Comparison of ENCODE assay signal across 24 cellular contexts in genomic region chr4:85368240-85368639, GRCh38.
"Had no signal": no experiment of that assay in that cellular context is flagged by ENCODE, and none has a peak within 500 bp of the region (broad histone marks: within the 10 kb centered on the region; RNA-seq: fewer than 3 reads in every experiment).

No MANE protein-coding gene starts in this region.

- H3K27ac ChIP-seq: adrenal gland, ascending aorta, brain microvascular endothelial cell, right lobe of liver, skin epidermis, transverse colon, VCaP had no signal

- DNase-seq: activated CD4-positive, alpha-beta T cell treated with anti-CD3 and anti-CD28 coated beads, Interleukin-2, amount 50 U/mL, for 1 hour; activated CD4-positive, CD25-positive, alpha-beta regulatory T cell treated with anti-CD3 and anti-CD28 coated beads, Interleukin-2, amount 50 U/mL, for 72 hours; activated CD8-positive, alpha-beta T cell treated with anti-CD3 and anti-CD28 coated beads, Interleukin-2, amount 10 ng/mL, durations not matched to agents 7 days and 5 days; activated naive CD4-positive, alpha-beta T cell; adrenal gland; brain microvascular endothelial cell; dermis blood vessel endothelial cell; effector CD8-positive, alpha-beta T cell; erythroblast; foreskin fibroblast; left ventricle myocardium superior; occipital lobe; right lobe of liver; stimulated activated CD4-positive, alpha-beta T cell treated with anti-CD3 and anti-CD28 coated beads, Interleukin-2, amount 100 ng/mL, for 24 hours; stimulated activated naive B cell treated with anti-CD40 and anti-IgM and Interleukin-4, amounts not matched to agents 10 μg/mL and 1 μg/mL and 100 μg/mL, for 72 hours; transverse colon had no signal

- H3K27ac Mint-ChIP-seq: activated CD8-positive, alpha-beta T cell treated with anti-CD3 and anti-CD28 coated beads, Interleukin-2, amount 10 ng/mL, durations not matched to agents 7 days and 5 days; activated naive CD8-positive, alpha-beta T cell; activated T-helper 2 cell treated with anti-CD3 and anti-CD28 coated beads, Interferon-gamma antibody, Interleukin-2, Interleukin-4, amounts not matched to agents 10 μg/mL and 5 μg/mL and 100 μg/mL, durations not matched to agents 14 hours and 24 hours and 36 hours; nephron; stimulated activated naive B cell treated with anti-CD40 and anti-IgM and Interleukin-4, amounts not matched to agents 10 μg/mL and 1 μg/mL and 100 μg/mL, for 72 hours; T-helper 2 cell treated with Interferon-gamma antibody and Interleukin-4, amounts not matched to agents 5 μg/mL and 100 μg/mL, for 36 hours had no signal

- H3K27me3 ChIP-seq: adrenal gland, ascending aorta, brain microvascular endothelial cell, right lobe of liver, transverse colon had no signal

- ATAC-seq: activated CD8-positive, alpha-beta T cell treated with anti-CD3 and anti-CD28 coated beads, Interleukin-2, amount 10 ng/mL, durations not matched to agents 7 days and 5 days; left ventricle myocardium superior; right lobe of liver had no signal

- H3K27me3 Mint-ChIP-seq: activated naive CD8-positive, alpha-beta T cell; stimulated activated naive B cell treated with anti-CD40 and anti-IgM and Interleukin-4, amounts not matched to agents 10 μg/mL and 1 μg/mL and 100 μg/mL, for 72 hours had no signal

- H3K4me1 ChIP-seq: adrenal gland, ascending aorta, right lobe of liver, transverse colon had no signal

- H3K36me3 Mint-ChIP-seq: activated naive CD8-positive, alpha-beta T cell had no signal

- H3K4me3 ChIP-seq: adrenal gland, ascending aorta, right lobe of liver, skin epidermis, transverse colon had no signal

- H3K4me3 Mint-ChIP-seq: activated CD8-positive, alpha-beta T cell treated with anti-CD3 and anti-CD28 coated beads, Interleukin-2, amount 10 ng/mL, durations not matched to agents 7 days and 5 days; activated naive CD8-positive, alpha-beta T cell; nephron; stimulated activated naive B cell treated with anti-CD40 and anti-IgM and Interleukin-4, amounts not matched to agents 10 μg/mL and 1 μg/mL and 100 μg/mL, for 72 hours; T-helper 2 cell treated with Interferon-gamma antibody and Interleukin-4, amounts not matched to agents 5 μg/mL and 100 μg/mL, for 36 hours had no signal

- H3K36me3 ChIP-seq: adrenal gland, ascending aorta, brain microvascular endothelial cell, right lobe of liver, transverse colon had no signal

- H3K9me3 Mint-ChIP-seq: activated T-helper 2 cell treated with anti-CD3 and anti-CD28 coated beads, Interferon-gamma antibody, Interleukin-2, Interleukin-4, amounts not matched to agents 10 μg/mL and 5 μg/mL and 100 μg/mL, durations not matched to agents 14 hours and 24 hours and 36 hours; nephron; T-helper 2 cell treated with Interferon-gamma antibody and Interleukin-4, amounts not matched to agents 5 μg/mL and 100 μg/mL, for 36 hours had no signal

- FAIRE-seq: urothelium cell line had no signal

- H3K9me3 ChIP-seq: adrenal gland, ascending aorta, right lobe of liver, transverse colon had no signal
